In genomic region chr10:6299234-6299633, GRCh38 we compare ENCODE assay signal across 1 cellular context.
TF ChIP-seq lines count a peak whose summit lies in the region.

No MANE protein-coding gene starts in this region.

TF ChIP-seq in HepG2, 621 proteins besides CTCF, POLR2A, EP300 and RAD21 (continued from another document and continues in another):
- TF ChIP-seq IKZF5 (CRISPR knock-in tag; IDR thresholded peaks at IDR 0.05) (peak; percentile 80; the same call in 1 of the 2 replicates), RORA (CRISPR knock-in tag; IDR thresholded peaks at IDR 0.05) (no peak), TFE3 (CRISPR knock-in tag; IDR thresholded peaks at IDR 0.05) (0 out of 2 replicates have a peak, but pooled peaks have one; percentile 33), FOXK1 (CRISPR knock-in tag; IDR thresholded peaks at IDR 0.05; ENCODE audit: borderline replicate concordance, low read depth) (peak; percentile 26; the same call in 1 of the 2 replicates), KDM5B (CRISPR knock-in tag; IDR thresholded peaks at IDR 0.05; ENCODE audit: borderline replicate concordance) (no peak), BORCS8-MEF2B (CRISPR knock-in tag; IDR thresholded peaks at IDR 0.05) (no peak), ZNF609 (CRISPR knock-in tag; IDR thresholded peaks at IDR 0.05; ENCODE audit: borderline replicate concordance) (peak; percentile 49; the same call in 1 of the 2 replicates), MED1 (CRISPR knock-in tag; IDR thresholded peaks at IDR 0.05) (0 out of 2 replicates have a peak, but pooled peaks have one; percentile 45), USF2 (IDR thresholded peaks at IDR 0.05; ENCODE audit: low read depth, low read length) (peak; percentile 65; the same call in 1 of the 2 replicates), USF2 (CRISPR knock-in tag; IDR thresholded peaks at IDR 0.05; ENCODE audit: borderline replicate concordance) (no peak), JUN (CRISPR knock-in tag; IDR thresholded peaks at IDR 0.05) (peak; percentile 67; the same call in 1 of the 2 replicates), FOXA3 (CRISPR knock-in tag; IDR thresholded peaks at IDR 0.05) (peak; percentile 37; the same call in 1 of the 2 replicates), BHLHE40 (IDR thresholded peaks at IDR 0.05; ENCODE audit: low read length) (peak; percentile 100), SOX5 (CRISPR knock-in tag; IDR thresholded peaks at IDR 0.05; ENCODE audit: borderline replicate concordance) (peak; percentile 80; the same call in 1 of the 2 replicates), AHDC1 (CRISPR knock-in tag; IDR thresholded peaks at IDR 0.05; ENCODE audit: borderline replicate concordance) (0 out of 2 replicates have a peak, but pooled peaks have one; percentile 50), NCOA5 (CRISPR knock-in tag; IDR thresholded peaks at IDR 0.05) (no peak), SAP130 (CRISPR knock-in tag; IDR thresholded peaks at IDR 0.05; ENCODE audit: low read depth) (peak; percentile 71), CREB1 (IDR thresholded peaks at IDR 0.05) (0 out of 2 replicates have a peak, but pooled peaks have one; percentile 4), CREB1 (CRISPR knock-in tag; IDR thresholded peaks at IDR 0.05) (no peak), TBL1XR1 (IDR thresholded peaks at IDR 0.05; ENCODE audit: borderline replicate concordance, low read length, partially characterized antibody) (peak; percentile 78), ZNF740 (CRISPR knock-in tag; IDR thresholded peaks at IDR 0.05) (no peak), ELF3 (CRISPR knock-in tag; IDR thresholded peaks at IDR 0.05) (peak; percentile 41; the same call in 1 of the 2 replicates), ZNF7 (CRISPR knock-in tag; IDR thresholded peaks at IDR 0.05) (no peak), RARA (CRISPR knock-in tag; IDR thresholded peaks at IDR 0.05) (peak; percentile 95), E2F1 (CRISPR knock-in tag; IDR thresholded peaks at IDR 0.05) (no peak), MAX (IDR thresholded peaks at IDR 0.05) (peak; percentile 77), RXRB (CRISPR knock-in tag; IDR thresholded peaks at IDR 0.05; ENCODE audit: borderline replicate concordance) (peak; percentile 69), RXRA (CRISPR knock-in tag; IDR thresholded peaks at IDR 0.05) (peak; percentile 85; the same call in 1 of the 2 replicates), TCF7 (IDR thresholded peaks at IDR 0.05; ENCODE audit: low read depth) (0 out of 2 replicates have a peak, but pooled peaks have one; percentile 39), ZSCAN25 (CRISPR knock-in tag; IDR thresholded peaks at IDR 0.05) (peak; percentile 96), ZNF687 (CRISPR knock-in tag; IDR thresholded peaks at IDR 0.05) (peak; percentile 60), MNT (IDR thresholded peaks at IDR 0.05) (peak; percentile 41; the same call in 1 of the 2 replicates)
